8 cellular contexts compared by ENCODE assay signal in the genomic region with DNA sequence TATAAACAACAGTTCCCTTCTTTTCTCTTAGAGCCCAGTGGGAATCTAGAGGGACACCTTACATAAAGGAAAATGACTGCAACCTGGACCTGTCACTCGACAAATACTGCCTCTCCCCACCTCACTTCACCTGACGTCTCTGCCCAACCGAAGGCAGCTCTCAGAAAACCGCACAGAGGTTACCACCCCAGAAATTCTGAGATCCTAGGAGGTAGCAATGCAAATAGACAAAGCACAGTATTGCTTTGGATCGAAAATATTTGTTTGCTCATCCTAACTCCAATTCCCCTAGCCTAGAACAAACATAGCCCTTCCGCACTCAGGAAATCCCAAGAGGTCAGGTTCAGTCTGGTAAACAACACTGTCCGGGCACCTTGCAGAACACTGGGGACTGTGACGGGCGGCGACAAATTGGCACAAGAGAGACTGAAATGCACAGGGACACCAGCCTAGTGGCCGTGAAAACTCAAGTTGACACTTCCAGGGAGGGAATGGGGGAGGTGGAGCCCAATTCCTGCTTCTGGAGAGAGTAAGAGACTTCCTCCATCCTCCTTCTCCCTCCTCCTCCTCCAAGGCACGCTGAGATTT. TPM values are rescaled to one million over a fixed set of nuclear protein-coding genes. Genes with fewer than 3 reads are reported as not detected.
DNase-seq lines count a peak whose midpoint lies in the region; ATAC-seq, FAIRE-seq and TF ChIP-seq lines count a peak whose summit lies in the region.

No MANE protein-coding gene starts in this region.

- no peak for TF ChIP-seq CTCF in BJ (IDR thresholded peaks at IDR 0.05; ENCODE audit: insufficient read depth, low read depth, low read length)
- TF ChIP-seq CTCF in OCI-LY3 (IDR thresholded peaks at IDR 0.05; ENCODE audit: low read depth, low read length), result no peak
- TF ChIP-seq CTCF in HepG2 (CRISPR knock-in tag; IDR thresholded peaks at IDR 0.05), result no peak

- no peak; a peak in 1 of 4 replicates for TF ChIP-seq POLR2A in HepG2 (IDR thresholded peaks at IDR 0.05; ENCODE audit: insufficient read depth in 1 of 2, low read depth in 2 of 2, low read length in 2 of 2)

- H3K27ac ChIP-seq in OCI-LY3 (ENCODE audit: low read length), result peak overlapping the region; percentile 60
- peak overlapping the region; percentile 89 for H3K27ac ChIP-seq in HepG2 (ENCODE audit: extremely low read length, insufficient read depth, low read length)

- POLR2A ChIA-PET in BJ (lab: Charles Lee), result interaction anchor here (0.5 kb wide), 1 partner anchor 162 kb away, joined by 3 read pairs; no protein-coding TSS in a partner anchor
- POLR2A ChIA-PET in HepG2 (lab: Yijun Ruan, JAX), result interaction anchor here (1.4 kb wide), 1 partner anchor 32 kb away, joined by 3 read pairs; no protein-coding TSS in a partner anchor

- no peak for TF ChIP-seq RAD21 in HepG2 (CRISPR knock-in tag; IDR thresholded peaks at IDR 0.05)

- peaks cover 45% of the 10 kb centered on the region for H3K4me1 Mint-ChIP-seq in central memory CD8-positive, alpha-beta T cell

- intact Hi-C loops in HepG2 (cut with micrococcal nuclease; ENCODE audit: unreplicated experiment), result loop anchor here (1.0 to 5.0 kb wide), 2 partner anchors 46 to 160 kb away; no protein-coding TSS in a partner anchor

- ATAC-seq in GM18867 (IDR thresholded peaks at IDR 0.05; ENCODE audit: unreplicated experiment), result peak; percentile 49
- peak; percentile 29 for ATAC-seq in HG03095 (IDR thresholded peaks at IDR 0.05; ENCODE audit: unreplicated experiment)
- peak; percentile 23 for ATAC-seq in central memory CD8-positive, alpha-beta T cell (replicated peaks; ENCODE audit: extremely low read depth, poor library complexity, severe bottlenecking)
- ATAC-seq in HepG2, result peak; percentile 90

- H3K4me3 Mint-ChIP-seq in central memory CD8-positive, alpha-beta T cell, result peak overlapping the region; percentile 98

- H4K20me1 ChIP-seq in OCI-LY3 (ENCODE audit: insufficient read depth, low read length) (no peaks in the 10 kb centered on the region), HepG2 (ENCODE audit: insufficient read depth, low read length) (no peaks in the 10 kb centered on the region)

- peak overlapping the region; percentile 89 for H3K9ac ChIP-seq in OCI-LY3 (ENCODE audit: low read length)
- H3K9ac ChIP-seq in HepG2 (ENCODE audit: insufficient read depth, low read depth, low read length), result peak overlapping the region; percentile 82

- H3K36me3 ChIP-seq in BJ (ENCODE audit: control insufficient read depth, insufficient read depth, low read length), result no peaks in the 10 kb centered on the region
- peaks cover 35% of the 10 kb centered on the region for H3K36me3 ChIP-seq in OCI-LY3 (replicated peaks; ENCODE audit: low read depth, low read length)
- H3K36me3 ChIP-seq in HepG2 (replicated peaks in 1 of 2; ENCODE audit: control insufficient read depth in 1 of 2, insufficient read depth in 2 of 2, low read length in 2 of 2), result no peaks in the 10 kb centered on the region; a peak in 1 of 5 replicates

- H3K4me1 ChIP-seq in OCI-LY3 (ENCODE audit: low read length), result peaks cover 24% of the 10 kb centered on the region
- H3K4me1 ChIP-seq in HepG2 (ENCODE audit: insufficient read depth, low read length), result peaks cover 48% of the 10 kb centered on the region

- H3K4me2 ChIP-seq in OCI-LY3 (ENCODE audit: low read length) (peak overlapping the region; percentile 99), HepG2 (ENCODE audit: low read depth, low read length) (peak overlapping the region; percentile 93)

- in situ Hi-C loops in HepG2 (cut with HindIII; ENCODE audit: extremely low pct_ligation_motif_present, low pct_unique_long_range_greater_than_20kb), result loop anchor here (10.0 kb wide), 1 partner anchor 73 kb away; no protein-coding TSS in a partner anchor

- H3K79me2 ChIP-seq in OCI-LY3 (ENCODE audit: low read length) (peaks cover 42% of the 10 kb centered on the region), HepG2 (ENCODE audit: insufficient read depth, low read length) (peaks cover 41% of the 10 kb centered on the region)

- WGBS in HepG2 (ENCODE audit: low lambda C conversion rate), result 1% methylated on average over 12 of the region's 12 CpGs

- H3K27me3 ChIP-seq in BJ (ENCODE audit: control insufficient read depth, insufficient read depth, low read length), result no peaks in the 10 kb centered on the region
- H3K27me3 ChIP-seq in OCI-LY3 (ENCODE audit: low read depth, low read length), result peaks cover 7% of the 10 kb centered on the region
- H3K27me3 ChIP-seq in HepG2 (ENCODE audit: control insufficient read depth in 1 of 2, insufficient read depth in 2 of 2, low read length in 2 of 2), result peaks cover 0 to 20% of the 10 kb centered on the region in 2 experiments; a peak in 3 of 5 replicates

- peak overlapping the region; percentile 96 for H3K27ac Mint-ChIP-seq in central memory CD8-positive, alpha-beta T cell (ENCODE audit: low read depth)

- TF ChIP-seq EP300 in HepG2 (IDR thresholded peaks at IDR 0.05; ENCODE audit: low read depth in 2 of 2, low read length in 2 of 2), result peak in 1 of 2 experiments; percentile 89; a peak in 2 of 4 replicates
- peak; percentile 77 for TF ChIP-seq EP300 in HepG2 (CRISPR knock-in tag; IDR thresholded peaks at IDR 0.05; ENCODE audit: borderline replicate concordance)

- peaks cover 14% of the 10 kb centered on the region for H3K36me3 Mint-ChIP-seq in central memory CD8-positive, alpha-beta T cell (ENCODE audit: insufficient read depth)

- H3K9me3 ChIP-seq in OCI-LY3 (ENCODE audit: insufficient read depth, low read length) (peaks cover 29% of the 10 kb centered on the region), HepG2 (ENCODE audit: low read length) (peaks cover 15% of the 10 kb centered on the region; the same call in 1 of the 2 replicates)

- CTCF ChIA-PET in BJ (lab: Yijun Ruan, JAX), result interaction anchor here (0.5 to 1.1 kb wide), 2 partner anchors 373 to 447 kb away, joined by 3 read pairs; no protein-coding TSS in a partner anchor
- CTCF ChIA-PET in HepG2 (lab: Yijun Ruan, JAX; ENCODE audit: low intra/inter-chr PET ratio, low total read pairs), result no interaction called here

- H2AFZ ChIP-seq in OCI-LY3 (ENCODE audit: low read depth, low read length), result peak overlapping the region; percentile 99
- H2AFZ ChIP-seq in HepG2 (ENCODE audit: low read length), result peak overlapping the region; percentile 75

- DNase-seq in BJ (ENCODE audit: low read depth), result no peak
- no peak for DNase-seq in central memory CD8-positive, alpha-beta T cell (ENCODE audit: low spot score in 2 of 2)
- peak; percentile 92 for DNase-seq in HepG2 (ENCODE audit: low spot score)
- DNase-seq in superior temporal gyrus (ENCODE audit: extremely low spot score), result peak; percentile 90
- DNase-seq in mucosa of gallbladder (ENCODE audit: low spot score), result no peak

- H3K4me3 ChIP-seq in BJ (ENCODE audit: low read depth, low read length), result peak overlapping the region; percentile 66
- peak overlapping the region; percentile 94 for H3K4me3 ChIP-seq in OCI-LY3 (ENCODE audit: low read length)
- peak overlapping the region; percentile 54 to 73 (median 64) for H3K4me3 ChIP-seq in HepG2 (replicated peaks in 1 of 3; ENCODE audit: insufficient read depth in 1 of 3, low read depth in 2 of 3, low read length in 3 of 3)

- H3K27me3 Mint-ChIP-seq in central memory CD8-positive, alpha-beta T cell, result peaks cover 17% of the 10 kb centered on the region

- no TSS peak for BruUV-seq in HepG2 (replicated peaks; lab: Mats Ljungman, UMichigan)

- peak; percentile 89 for FAIRE-seq in HepG2 (lab: Jason Lieb, UNC)

- peaks cover 17% of the 10 kb centered on the region for H3K9me3 Mint-ChIP-seq in central memory CD8-positive, alpha-beta T cell

RNA-seq across cellular contexts. Expression of a gene that starts 0.4 kb away (rescaled TPM):
- polyA plus RNA-seq in BJ (2011; rRNA removed) (62.0 and 69.9 TPM in 2 replicates), HepG2 (2011; rRNA removed) (50.3 and 51.3 TPM in 2 replicates)
- polyA minus RNA-seq in BJ (2011; rRNA and poly(A)+ RNA removed), result 58.3 and 58.8 TPM in 2 replicates
- total RNA-seq in HepG2 (2016; rRNA removed; fragmentation: Illumina TruSeq; extraction: Trizol) (22.7 and 25.6 TPM in 2 replicates), mucosa of gallbladder (69.8 TPM)
- total RNA-seq in HepG2 (2016; cell fraction: cytosol; rRNA removed; fragmentation: Illumina TruSeq; extraction: Trizol; ENCODE audit: low read depth), result 1.0 and 1.4 TPM in 2 replicates
- 20.8 and 25.6 TPM in 2 replicates for total RNA-seq in HepG2 (2016; cell fraction: insoluble cytoplasmic fraction; rRNA removed; fragmentation: Illumina TruSeq; extraction: Trizol)
- total RNA-seq in HepG2 (2016; cell fraction: membrane; rRNA removed; fragmentation: Illumina TruSeq; extraction: Trizol), result 5.2 and 7.4 TPM in 2 replicates
- 14.3 and 15.2 TPM in 2 replicates for total RNA-seq in HepG2 (2016; cell fraction: nucleus; rRNA removed; fragmentation: Illumina TruSeq; extraction: Trizol)
- 24.6 and 38.2 TPM in 2 replicates for polyA plus RNA-seq in HepG2 (2011; cell fraction: cytosol; rRNA removed)
- 51.2 and 70.4 TPM in 2 replicates for polyA plus RNA-seq in HepG2 (2011; cell fraction: nucleus; rRNA removed)
- 34.4 and 35.4 TPM in 2 replicates for polyA plus RNA-seq in HepG2 (2012)
- polyA plus RNA-seq in HepG2 (2016; cell fraction: cytosol; fragmentation: Illumina TruSeq; extraction: Trizol; ENCODE audit: low read depth), result 2.4 and 2.5 TPM in 2 replicates
- 24.9 and 32.9 TPM in 2 replicates for polyA plus RNA-seq in HepG2 (2016; cell fraction: insoluble cytoplasmic fraction; fragmentation: Illumina TruSeq; extraction: Trizol; ENCODE audit: low read depth)
- 7.1 and 7.9 TPM in 2 replicates for polyA plus RNA-seq in HepG2 (2016; cell fraction: membrane; fragmentation: Illumina TruSeq; extraction: Trizol; ENCODE audit: low read depth)
- polyA plus RNA-seq in HepG2 (2016; cell fraction: nucleus; fragmentation: Illumina TruSeq; extraction: Trizol; ENCODE audit: insufficient read depth, low read depth), result 20.8 and 29.6 TPM in 2 replicates
- polyA minus RNA-seq in HepG2 (2011; rRNA and poly(A)+ RNA removed; ENCODE audit: low replicate concordance), result 53.2 and 117 TPM in 2 replicates
- polyA minus RNA-seq in HepG2 (2011; cell fraction: cytosol; rRNA and poly(A)+ RNA removed), result 26.8 and 39.3 TPM in 2 replicates
- polyA minus RNA-seq in HepG2 (2011; cell fraction: nucleus; rRNA and poly(A)+ RNA removed), result 23.8 and 32.2 TPM in 2 replicates

RNA-seq across cellular contexts. Expression of a gene that starts 43.9 kb away (rescaled TPM):
- 4.8 and 6.1 TPM in 2 replicates for polyA plus RNA-seq in BJ (2011; rRNA removed)
- polyA minus RNA-seq in BJ (2011; rRNA and poly(A)+ RNA removed), result 2.6 and 4.2 TPM in 2 replicates
- 0.44 and 0.82 TPM in 2 replicates for total RNA-seq in HepG2 (2016; rRNA removed; fragmentation: Illumina TruSeq; extraction: Trizol)
- 0.10 and 0.26 TPM in 2 replicates for total RNA-seq in HepG2 (2016; cell fraction: cytosol; rRNA removed; fragmentation: Illumina TruSeq; extraction: Trizol; ENCODE audit: low read depth)
- total RNA-seq in HepG2 (2016; cell fraction: insoluble cytoplasmic fraction; rRNA removed; fragmentation: Illumina TruSeq; extraction: Trizol), result 0.42 and 0.91 TPM in 2 replicates
- total RNA-seq in HepG2 (2016; cell fraction: membrane; rRNA removed; fragmentation: Illumina TruSeq; extraction: Trizol), result 0.37 and 0.38 TPM in 2 replicates
- total RNA-seq in HepG2 (2016; cell fraction: nucleus; rRNA removed; fragmentation: Illumina TruSeq; extraction: Trizol), result 0.53 and 0.71 TPM in 2 replicates
- polyA plus RNA-seq in HepG2 (2011; rRNA removed), result 0.10 and 0.40 TPM in 2 replicates
- polyA plus RNA-seq in HepG2 (2011; cell fraction: cytosol; rRNA removed), result 0.19 and 0.25 TPM in 2 replicates
- 0.36 and 0.39 TPM in 2 replicates for polyA plus RNA-seq in HepG2 (2011; cell fraction: nucleus; rRNA removed)
- polyA plus RNA-seq in HepG2 (2012), result 0.11 and 0.40 TPM in 2 replicates
- polyA plus RNA-seq in HepG2 (2016; cell fraction: cytosol; fragmentation: Illumina TruSeq; extraction: Trizol; ENCODE audit: low read depth), result 0.05 TPM in 1 of 2 replicates, not detected in the other
- polyA plus RNA-seq in HepG2 (2016; cell fraction: insoluble cytoplasmic fraction; fragmentation: Illumina TruSeq; extraction: Trizol; ENCODE audit: low read depth), result 0.43 and 0.65 TPM in 2 replicates
- polyA plus RNA-seq in HepG2 (2016; cell fraction: membrane; fragmentation: Illumina TruSeq; extraction: Trizol; ENCODE audit: low read depth), result 0.24 and 0.30 TPM in 2 replicates
- polyA plus RNA-seq in HepG2 (2016; cell fraction: nucleus; fragmentation: Illumina TruSeq; extraction: Trizol; ENCODE audit: insufficient read depth, low read depth), result 0.75 and 1.6 TPM in 2 replicates
- 0.38 and 4.6 TPM in 2 replicates for polyA minus RNA-seq in HepG2 (2011; rRNA and poly(A)+ RNA removed; ENCODE audit: low replicate concordance)
- 0.44 TPM in 1 of 2 replicates, not detected in the other for polyA minus RNA-seq in HepG2 (2011; cell fraction: cytosol; rRNA and poly(A)+ RNA removed)
- polyA minus RNA-seq in HepG2 (2011; cell fraction: nucleus; rRNA and poly(A)+ RNA removed), result 0.25 and 0.26 TPM in 2 replicates
- 1.9 TPM for total RNA-seq in mucosa of gallbladder

Comparison
In these comparisons a context has a peak if more than half of its experiments do, and no peak if none do; other contexts are left out.
1. DNase-seq: peak in HepG2 (single experiment) and superior temporal gyrus (single experiment); none in BJ (single experiment), central memory CD8-positive, alpha-beta T cell (0 of 2) and mucosa of gallbladder (single experiment).
2. ATAC-seq: peak in every context shown above with its lines; median percentile 90 in HepG2; 49 in GM18867; 29 in HG03095; 23 in central memory CD8-positive, alpha-beta T cell.
3. Peak in every context shown above with its lines, with median percentiles within 50 percentile points of each other: H3K4me3 ChIP-seq.